1 cellular context compared by ENCODE assay signal in genomic region chr6:145735356-145736165, GRCh38.
TF ChIP-seq lines count a peak whose summit lies in the region.

Gene EPM2A (minus strand): TSS chr6:145735520. CDS start chr6:145735498, 22 bp downstream.

TF ChIP-seq in K562, 482 proteins besides CTCF, POLR2A, EP300 and RAD21 (continued from another document):
- TF ChIP-seq ZBTB40 (IDR thresholded peaks at IDR 0.05) = no peak
- TF ChIP-seq ZBTB40 (CRISPR knock-in tag; IDR thresholded peaks at IDR 0.05) = peak; percentile 34; the same call in 1 of the 2 replicates
- 0 out of 2 replicates have a peak, but pooled peaks have one; percentile 14 for TF ChIP-seq ZNF263 (CRISPR knock-in tag; IDR thresholded peaks at IDR 0.05; ENCODE audit: borderline replicate concordance)
- peak; percentile 24 for TF ChIP-seq FUS (optimal IDR thresholded peaks at IDR 0.05; ENCODE audit: low read depth, low read length)
- peak; percentile 25; the same call in 1 of the 2 replicates for TF ChIP-seq TOE1 (IDR thresholded peaks at IDR 0.05; ENCODE audit: borderline replicate concordance)
- TF ChIP-seq TOE1 (CRISPR knock-in tag; IDR thresholded peaks at IDR 0.05; ENCODE audit: borderline replicate concordance, low read depth) = no peak
- TF ChIP-seq HDAC1 (IDR thresholded peaks at IDR 0.05) = peak in 1 of 2 experiments; percentile 84; a peak in 2 of 4 replicates
- TF ChIP-seq ATF1 (CRISPR knock-in tag; IDR thresholded peaks at IDR 0.05) = no peak
- peak; percentile 4; the same call in 1 of the 2 replicates for TF ChIP-seq ATF1 (tag; IDR thresholded peaks at IDR 0.05)
- TF ChIP-seq BCOR (IDR thresholded peaks at IDR 0.05) = peak; percentile 62
- peak; percentile 88; the same call in 1 of the 2 replicates for TF ChIP-seq ZNF511 (CRISPR knock-in tag; IDR thresholded peaks at IDR 0.05)
- TF ChIP-seq BRCA1 (IDR thresholded peaks at IDR 0.05) = no peak
- no peak for TF ChIP-seq BRCA1 (CRISPR knock-in tag; IDR thresholded peaks at IDR 0.05)
- peak; percentile 77 for TF ChIP-seq RBFOX2 (IDR thresholded peaks at IDR 0.05; ENCODE audit: low read depth, low read length)
- peak; percentile 56; the same call in 1 of the 2 replicates for TF ChIP-seq GABPB1 (CRISPR knock-in tag; IDR thresholded peaks at IDR 0.05)
- peak; percentile 32; the same call in 1 of the 2 replicates for TF ChIP-seq E2F5 (CRISPR knock-in tag; IDR thresholded peaks at IDR 0.05)
- peak; percentile 64; the same call in 1 of the 2 replicates for TF ChIP-seq ZNF175 (CRISPR knock-in tag; IDR thresholded peaks at IDR 0.05; ENCODE audit: low read depth)
- peak; percentile 73; the same call in 1 of the 2 replicates for TF ChIP-seq ELK3 (CRISPR knock-in tag; IDR thresholded peaks at IDR 0.05)
- no peak for TF ChIP-seq XRCC5 (IDR thresholded peaks at IDR 0.05; ENCODE audit: low read depth, low read length)
- peak; percentile 57; the same call in 1 of the 2 replicates for TF ChIP-seq AFF4 (CRISPR knock-in tag; IDR thresholded peaks at IDR 0.05)
- TF ChIP-seq CHD1 (IDR thresholded peaks at IDR 0.05; ENCODE audit: low read length) = peak; percentile 47
